17 cellular contexts compared by ENCODE assay signal in the genomic region with DNA sequence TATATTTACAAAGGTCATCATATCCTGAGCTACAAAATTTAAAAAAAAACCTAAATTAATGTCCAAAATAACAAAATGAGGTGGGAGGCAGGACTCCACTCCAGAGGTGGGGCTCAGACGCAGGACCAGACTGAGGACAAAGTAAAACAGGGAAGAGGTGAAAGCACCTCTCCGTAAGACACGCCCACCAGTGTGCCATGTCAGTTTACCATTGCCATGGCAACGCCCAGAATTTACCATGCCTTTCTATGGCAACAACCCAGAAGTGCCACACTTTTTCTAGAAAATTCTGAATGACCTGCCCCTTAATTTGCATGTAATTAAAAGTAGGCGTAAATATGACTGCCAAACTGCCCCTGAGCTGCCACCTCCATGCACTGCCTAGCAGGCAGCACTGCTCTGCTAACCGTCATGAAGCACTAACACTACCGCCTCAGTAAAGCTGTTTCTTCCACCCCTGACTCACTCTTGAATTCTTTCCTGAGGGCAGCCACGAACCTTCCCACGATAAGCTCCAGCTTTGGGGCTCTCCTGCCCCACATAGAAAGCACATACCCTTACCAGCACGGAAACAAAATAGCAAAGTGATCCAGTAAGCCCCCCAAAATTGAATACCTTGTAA.
"Had no signal": no experiment of that assay in that cellular context is flagged by ENCODE, and none has a peak within 500 bp of the region (broad histone marks: within the 10 kb centered on the region; RNA-seq: fewer than 3 reads in every experiment).

No MANE protein-coding gene starts in this region.

- H3K4me1 Mint-ChIP-seq: activated CD8-positive, alpha-beta memory T cell treated with anti-CD3 and anti-CD28 coated beads, Interleukin-2, amount 10 ng/mL, durations not matched to agents 7 days and 5 days; memory B cell had no signal

- H3K4me3 Mint-ChIP-seq: activated CD8-positive, alpha-beta memory T cell treated with anti-CD3 and anti-CD28 coated beads, Interleukin-2, amount 10 ng/mL, durations not matched to agents 7 days and 5 days; activated T-cell treated with anti-CD3 and anti-CD28 coated beads, Interleukin-2, amount 50 U/mL, for 24 hours; memory B cell; stimulated activated naive CD8-positive, alpha-beta T cell treated with anti-CD3 and anti-CD28 coated beads, Interleukin-15, Interleukin-2, amounts not matched to agents 100 ng/mL and 50 ng/mL, for 24 hours had no signal

- H3K36me3 ChIP-seq: brain microvascular endothelial cell, esophagus squamous epithelium, left ventricle myocardium inferior, ovary had no signal

- H3K9me3 Mint-ChIP-seq: activated naive CD4-positive, alpha-beta T cell treated with anti-CD3 and anti-CD28 coated beads, Interleukin-2, amount 50 U/mL, for 72 hours; activated T-cell treated with anti-CD3 and anti-CD28 coated beads, Interleukin-2, amount 50 U/mL, for 24 hours; memory B cell; stimulated activated naive CD8-positive, alpha-beta T cell treated with anti-CD3 and anti-CD28 coated beads, Interleukin-15, Interleukin-2, amounts not matched to agents 100 ng/mL and 50 ng/mL, for 24 hours had no signal

- H3K9me3 ChIP-seq: esophagus squamous epithelium, left ventricle myocardium inferior, ovary, testis had no signal

- H3K27ac ChIP-seq: brain microvascular endothelial cell, esophagus squamous epithelium, left ventricle myocardium inferior, ovary, testis had no signal

- ATAC-seq: activated CD8-positive, alpha-beta memory T cell treated with anti-CD3 and anti-CD28 coated beads, Interleukin-2, amount 10 ng/mL, durations not matched to agents 7 days and 5 days; activated naive CD4-positive, alpha-beta T cell treated with anti-CD3 and anti-CD28 coated beads, Interleukin-2, amount 50 U/mL, for 72 hours had no signal

- H3K36me3 Mint-ChIP-seq: activated CD8-positive, alpha-beta memory T cell treated with anti-CD3 and anti-CD28 coated beads, Interleukin-2, amount 10 ng/mL, durations not matched to agents 7 days and 5 days; activated naive CD4-positive, alpha-beta T cell treated with anti-CD3 and anti-CD28 coated beads, Interleukin-2, amount 50 U/mL, for 72 hours; memory B cell had no signal

- H3K4me1 ChIP-seq: esophagus squamous epithelium, left ventricle myocardium inferior, testis had no signal

- H3K27me3 ChIP-seq: brain microvascular endothelial cell, ovary, testis had no signal

- FAIRE-seq: islet of Langerhans had no signal

- DNase-seq: activated CD8-positive, alpha-beta memory T cell treated with anti-CD3 and anti-CD28 coated beads, Interleukin-2, amount 10 ng/mL, durations not matched to agents 7 days and 5 days; activated effector memory CD4-positive, alpha-beta T cell treated with anti-CD3 and anti-CD28 coated beads, Interleukin-2, amount 50 U/mL, for 16 hours; activated T-cell treated with anti-CD3 and anti-CD28 coated beads, Interleukin-2, amount 50 U/mL, for 24 hours; amygdala; brain microvascular endothelial cell; cerebellar nuclear complex; dermis blood vessel endothelial cell; esophagus squamous epithelium; foreskin fibroblast; left ventricle myocardium inferior; ovary; stimulated activated CD4-positive, alpha-beta T cell treated with anti-CD3 and anti-CD28 coated beads, Interleukin-4, amount 100 ng/mL, for 24 hours; testis had no signal

- H3K4me3 ChIP-seq: esophagus squamous epithelium, left ventricle myocardium inferior, ovary, testis had no signal

- H3K27ac Mint-ChIP-seq: activated CD8-positive, alpha-beta memory T cell treated with anti-CD3 and anti-CD28 coated beads, Interleukin-2, amount 10 ng/mL, durations not matched to agents 7 days and 5 days; activated T-cell treated with anti-CD3 and anti-CD28 coated beads, Interleukin-2, amount 50 U/mL, for 24 hours; memory B cell; stimulated activated naive CD8-positive, alpha-beta T cell treated with anti-CD3 and anti-CD28 coated beads, Interleukin-15, Interleukin-2, amounts not matched to agents 100 ng/mL and 50 ng/mL, for 24 hours had no signal
